Comparison of ENCODE assay signal across 8 cellular contexts in genomic region chr16:28292731-28293588, GRCh38. TPM values are rescaled to one million over a fixed set of nuclear protein-coding genes. Genes with fewer than 3 reads are reported as not detected.
DNase-seq lines count a peak whose midpoint lies in the region; ATAC-seq lines count a peak whose summit lies in the region.

No MANE protein-coding gene starts in this region.

- peaks cover 12% of the 10 kb centered on the region for H3K79me2 ChIP-seq in Karpas-422 (ENCODE audit: low read length)

- H3K9ac ChIP-seq in ES-I3 (ENCODE audit: low read depth, low read length) = peak overlapping the region; percentile 81
- H3K9ac ChIP-seq in Karpas-422 (ENCODE audit: low read length) = peak overlapping the region; percentile 54; the same call in 1 of the 2 replicates
- peak overlapping the region; percentile 10 to 64 (median 62) for H3K9ac ChIP-seq in skeletal muscle tissue (ENCODE audit: low read depth in 1 of 3, low read length in 3 of 3)

- H3K9me2 ChIP-seq in Karpas-422 (replicated peaks; ENCODE audit: insufficient read depth, low read length) = no peaks in the 10 kb centered on the region

- intact Hi-C loops in right cardiac atrium (cut with DNase I) = no loop called here

- ATAC-seq in right cardiac atrium = peak in 1 of 2 donors; percentile 5
- no peak for ATAC-seq in HG02642 (IDR thresholded peaks at IDR 0.05; ENCODE audit: poor library complexity, unreplicated experiment)
- ATAC-seq in HG03108 (IDR thresholded peaks at IDR 0.05; ENCODE audit: unreplicated experiment) = no peak
- ATAC-seq in HG02763 (IDR thresholded peaks at IDR 0.05; ENCODE audit: unreplicated experiment) = no peak

- DNase-seq in Karpas-422 (no peak), right cardiac atrium (no peak)
- peak; percentile 71 for DNase-seq in activated CD8-positive, alpha-beta memory T cell treated with anti-CD3 and anti-CD28 coated beads, Interleukin-2, amount 50 U/mL, for 48 hours

- no peaks in the 10 kb centered on the region for H4K20me1 ChIP-seq in Karpas-422 (ENCODE audit: insufficient read depth, low read depth, low read length)

- peak overlapping the region; percentile 61 for H3K4me2 ChIP-seq in Karpas-422 (ENCODE audit: low read depth, low read length, poor library complexity, severe bottlenecking)

- H3K9me3 ChIP-seq in ES-I3 (ENCODE audit: control insufficient read depth, insufficient read depth, low read length) (no peaks in the 10 kb centered on the region), Karpas-422 (ENCODE audit: low read length) (no peaks in the 10 kb centered on the region), right cardiac atrium (ENCODE audit: control insufficient read depth, low read length) (no peaks in the 10 kb centered on the region), skeletal muscle tissue (ENCODE audit: control insufficient read depth in 3 of 3, low read length in 3 of 3) (no peaks in the 10 kb centered on the region)

- H3K27ac ChIP-seq in Karpas-422 (ENCODE audit: low read length) = no peak overlapping the region
- H3K27ac ChIP-seq in right cardiac atrium (ENCODE audit: low read length) = no peak overlapping the region
- no peak overlapping the region for H3K27ac ChIP-seq in skeletal muscle tissue (ENCODE audit: low read depth, low read length)

- no peak overlapping the region for H2AFZ ChIP-seq in Karpas-422 (ENCODE audit: low read length)

- H3K27me3 ChIP-seq in Karpas-422 (ENCODE audit: low read length) (no peaks in the 10 kb centered on the region), right cardiac atrium (ENCODE audit: control insufficient read depth, insufficient read depth) (no peaks in the 10 kb centered on the region), skeletal muscle tissue (ENCODE audit: control insufficient read depth in 3 of 3, insufficient read depth in 3 of 3, low read length in 3 of 3) (peaks cover 0 to 6% (median 3%) of the 10 kb centered on the region in 3 donors)

- H3K4me3 ChIP-seq in Karpas-422 (ENCODE audit: low read length) = peak overlapping the region; percentile 57; the same call in 1 of the 2 replicates
- H3K4me3 ChIP-seq in right cardiac atrium (ENCODE audit: low read length) = peak overlapping the region; percentile 82
- peak overlapping the region; percentile 38 to 60 (median 57) for H3K4me3 ChIP-seq in skeletal muscle tissue (ENCODE audit: low read length in 3 of 3)

- under 1% methylated on average over 60 of the region's 60 CpGs for WGBS in right cardiac atrium

- H3K4me1 ChIP-seq in ES-I3 (ENCODE audit: insufficient read depth, low read length) (peaks cover 4% of the 10 kb centered on the region; the same call in 1 of the 2 replicates), Karpas-422 (ENCODE audit: low read length) (peaks cover 14% of the 10 kb centered on the region), right cardiac atrium (ENCODE audit: control insufficient read depth, insufficient read depth, low read length) (no peaks in the 10 kb centered on the region), skeletal muscle tissue (ENCODE audit: control insufficient read depth in 3 of 3, insufficient read depth in 3 of 3, low read length in 3 of 3) (peaks cover 35 to 43% (median 40%) of the 10 kb centered on the region in 3 donors)

- H3K36me3 ChIP-seq in ES-I3 (ENCODE audit: insufficient read depth, low read length) = 0 out of 2 replicates have a peak, but pooled peaks cover 1% of the 10 kb centered on the region
- no peaks in the 10 kb centered on the region for H3K36me3 ChIP-seq in Karpas-422 (ENCODE audit: insufficient read depth, low read length)
- peaks cover 0 to 3% (median 0%) of the 10 kb centered on the region in 3 donors for H3K36me3 ChIP-seq in skeletal muscle tissue (ENCODE audit: control insufficient read depth in 3 of 3, insufficient read depth in 3 of 3, low read length in 3 of 3)

RNA-seq across cellular contexts. Expression of gene SBK1, which starts 0.6 kb away (rescaled TPM):
- total RNA-seq in Karpas-422 (2014; rRNA removed; shearing (Covaris generic); ENCODE audit: low replicate concordance) = 0.07 TPM in 2 replicates
- total RNA-seq in right cardiac atrium = 1 to 10 TPM in 2 of 4 donors, under 1 TPM in 2; 0.19 to 1.3 (median 0.99) TPM
- polyA plus RNA-seq in right cardiac atrium = 1.2 TPM
- total RNA-seq in skeletal muscle tissue = 1.0 TPM
